22 cellular contexts compared by ENCODE assay signal in genomic region chr5:36264202-36264760, GRCh38. TPM values are rescaled to one million over a fixed set of nuclear protein-coding genes. Genes with fewer than 3 reads are reported as not detected.
DNase-seq lines count a peak whose midpoint lies in the region; ATAC-seq, FAIRE-seq and TF ChIP-seq lines count a peak whose summit lies in the region.
"Had no signal": no experiment of that assay in that cellular context is flagged by ENCODE, and none has a peak within 500 bp of the region (broad histone marks: within the 10 kb centered on the region; RNA-seq: fewer than 3 reads in every experiment).

No MANE protein-coding gene starts in this region.

- H3K79me2 ChIP-seq in K562 (ENCODE audit: control insufficient read depth, insufficient read depth, low read length): no peaks in the 10 kb centered on the region

- no peak overlapping the region for H4K8ac ChIP-seq in mesenchymal stem cell (ENCODE audit: low read length)

- no peaks in the 10 kb centered on the region for H3K79me1 ChIP-seq in mesenchymal stem cell (replicated peaks; ENCODE audit: low read length, poor library complexity, severe bottlenecking)

- no peak for TF ChIP-seq RAD21 in K562 (CRISPR knock-in tag; conservative IDR thresholded peaks at IDR 0.05 in 1 of 2, IDR thresholded peaks at IDR 0.05 in 1 of 2)

- POLR2A ChIA-PET in K562 (lab: Yijun Ruan, JAX): interaction anchor here (0.7 kb wide), 1 partner anchor 461 kb away, joined by 3 read pairs; no protein-coding TSS in a partner anchor

- no peak for TF ChIP-seq POLR2A in H54 (IDR thresholded peaks at IDR 0.05; ENCODE audit: low read depth, low read length)
- TF ChIP-seq POLR2A in K562 (conservative IDR thresholded peaks at IDR 0.05): no peak

- no peak overlapping the region for H3K4ac ChIP-seq in mesenchymal stem cell (ENCODE audit: low read depth in 1 of 2, low read length in 2 of 2)

- H3K23ac ChIP-seq in mesenchymal stem cell (ENCODE audit: low read length in 2 of 2): no peak overlapping the region

- H3K9me3 ChIP-seq in K562 (replicated peaks; ENCODE audit: control insufficient read depth, insufficient read depth, low read depth, low read length) (no peaks in the 10 kb centered on the region), mesenchymal stem cell (ENCODE audit: control insufficient read depth, low read length) (no peaks in the 10 kb centered on the region)
- H3K9me3 ChIP-seq: BLaER1 treated with 17β-estradiol and CSF1 and Interleukin-3, amounts not matched to agents 10 nM and 100 nM had no signal

- TF ChIP-seq EP300 in K562 (IDR thresholded peaks at IDR 0.05; ENCODE audit: low read length): no peak

- ATAC-seq in K562: peak; percentile 56
- no peak for ATAC-seq in HG03342 (IDR thresholded peaks at IDR 0.05; ENCODE audit: unreplicated experiment)
- ATAC-seq: CD8-positive, alpha-beta T cell; GM12878 had no signal

- H2AK5ac ChIP-seq in mesenchymal stem cell (ENCODE audit: low read length, severe bottlenecking): no peak overlapping the region

- H3K4me2 ChIP-seq in K562 (ENCODE audit: insufficient read depth, low read length) (peak overlapping the region; percentile 47), mesenchymal stem cell (ENCODE audit: low read length, poor library complexity, severe bottlenecking) (no peak overlapping the region)
- H3K4me2 ChIP-seq: BLaER1 treated with 17β-estradiol and CSF1 and Interleukin-3, amounts not matched to agents 10 nM and 100 nM; KMS-11 had no signal

- WGBS in K562 (ENCODE audit: insufficient coverage, low coverage, missing lambda C conversion rate): 29% methylated on average over 4 of the region's 4 CpGs
- 92% methylated on average over 3 of the region's 4 CpGs for WGBS in mesenchymal stem cell

- peaks cover 0 to 6% of the 10 kb centered on the region in 2 experiments; a peak in 1 of 5 replicates for H3K4me1 ChIP-seq in K562 (replicated peaks in 1 of 2; ENCODE audit: control insufficient read depth in 2 of 2, insufficient read depth in 2 of 2, low read length in 2 of 2)
- H3K4me1 ChIP-seq in mesenchymal stem cell (ENCODE audit: control insufficient read depth, insufficient read depth, low read depth, low read length): no peaks in the 10 kb centered on the region

- H2AFZ ChIP-seq in K562 (ENCODE audit: low read depth, low read length) (peak overlapping the region; percentile 79), mesenchymal stem cell (ENCODE audit: low read depth, low read length) (no peak overlapping the region)

- H3K18ac ChIP-seq in mesenchymal stem cell (ENCODE audit: low read depth in 1 of 2, low read length in 2 of 2): no peak overlapping the region

- no peak overlapping the region for H4K91ac ChIP-seq in mesenchymal stem cell (ENCODE audit: low read length)

- FAIRE-seq in H54 (lab: Jason Lieb, UNC) (peak; percentile 53), K562 (lab: Jason Lieb, UNC) (no peak)
- FAIRE-seq: GM12878, H1 had no signal

- H3K9me1 ChIP-seq in K562 (ENCODE audit: control insufficient read depth, insufficient read depth, low read length): no peaks in the 10 kb centered on the region

- 0 out of 3 replicates have a peak overlapping the region, but pooled peaks have one; percentile 17 for H3K27ac ChIP-seq in K562 (ENCODE audit: extremely low read depth, low read depth, low read length)
- H3K27ac ChIP-seq in mesenchymal stem cell (ENCODE audit: low read length, poor library complexity, severe bottlenecking): no peak overlapping the region
- H3K27ac ChIP-seq: BLaER1 treated with 17β-estradiol and CSF1 and Interleukin-3, amounts not matched to agents 10 nM and 100 nM; KMS-11 had no signal

- H2BK120ac ChIP-seq in mesenchymal stem cell (ENCODE audit: low read depth, low read length): no peak overlapping the region

- no peak for TF ChIP-seq CTCF in K562 (IDR thresholded peaks at IDR 0.05 in 2 of 3, conservative IDR thresholded peaks at IDR 0.05 in 1 of 3; ENCODE audit: insufficient read depth in 2 of 3, low read depth in 1 of 3, low read length in 3 of 3)

- DNase-seq in H54 (ENCODE audit: insufficient read length, low spot score): no peak
- peak; percentile 17 for DNase-seq in MV-4-11 (lab: John Stamatoyannopoulos, UW)
- DNase-seq in K562 (ENCODE audit: extremely low read depth in 1 of 4, low spot score in 3 of 4): peak in 1 of 4 experiments; percentile 7
- DNase-seq in mesenchymal stem cell: no peak
- DNase-seq in stimulated activated naive CD4-positive, alpha-beta T cell (lab: John Stamatoyannopoulos, UW): no peak
- DNase-seq in ecto neural progenitor cell (ENCODE audit: low spot score): no peak
- DNase-seq: Calu3; CD8-positive, alpha-beta T cell; EL; NCI-H1092; NCI-H146; NCI-H2029 treated with DMSO at 0.1 percent for 48 hours; NCI-H510A; NCI-H774; SHP77 treated with DMSO at 0.1 percent for 48 hours had no signal

- CTCF ChIA-PET in K562 (lab: Yijun Ruan, JAX; ENCODE audit: low intra/inter-chr PET ratio): no interaction called here

- intact Hi-C loops in K562 (cut with micrococcal nuclease): loop anchor here (5.0 kb wide), 1 partner anchor 243 kb away; no protein-coding TSS in a partner anchor

- no peak overlapping the region for H2BK5ac ChIP-seq in mesenchymal stem cell (ENCODE audit: low read depth, low read length, poor library complexity, severe bottlenecking)

- no peak overlapping the region for H2BK15ac ChIP-seq in mesenchymal stem cell (ENCODE audit: low read depth, poor library complexity, severe bottlenecking)

- no peaks in the 10 kb centered on the region for H4K20me1 ChIP-seq in K562 (replicated peaks; ENCODE audit: control insufficient read depth, insufficient read depth, low read length)
- H4K20me1 ChIP-seq: BLaER1 treated with 17β-estradiol and CSF1 and Interleukin-3, amounts not matched to agents 10 nM and 100 nM had no signal

- H3K36me3 ChIP-seq in K562 (ENCODE audit: control insufficient read depth, insufficient read depth, low read length) (no peaks in the 10 kb centered on the region), mesenchymal stem cell (ENCODE audit: control insufficient read depth in 1 of 2, insufficient read depth in 2 of 2, low read depth in 1 of 2, low read length in 2 of 2) (no peaks in the 10 kb centered on the region)
- H3K36me3 ChIP-seq: BLaER1 treated with 17β-estradiol and CSF1 and Interleukin-3, amounts not matched to agents 10 nM and 100 nM had no signal

- H3K4me3 ChIP-seq in K562 (no peak overlapping the region), mesenchymal stem cell (ENCODE audit: insufficient read depth in 1 of 2, low read depth in 1 of 2, low read length in 2 of 2) (no peak overlapping the region)
- H3K4me3 ChIP-seq: BLaER1 treated with 17β-estradiol and CSF1 and Interleukin-3, amounts not matched to agents 10 nM and 100 nM; GM12878 had no signal

- in situ Hi-C loops in K562 (cut with MboI): loop anchor here (10.0 kb wide), 1 partner anchor 431 kb away; no protein-coding TSS in a partner anchor

- no TSS peak for BruUV-seq in K562 (replicated peaks; lab: Mats Ljungman, UMichigan)

- no peak overlapping the region for H2BK12ac ChIP-seq in mesenchymal stem cell (ENCODE audit: low read length in 2 of 2)

- H3K27me3 ChIP-seq in K562 (ENCODE audit: control insufficient read depth in 2 of 2, insufficient read depth in 2 of 2, low read length in 2 of 2) (peaks cover 3 to 4% of the 10 kb centered on the region in 2 experiments; a peak in 4 of 5 replicates), mesenchymal stem cell (ENCODE audit: control insufficient read depth in 1 of 2, insufficient read depth in 1 of 2, low read length in 2 of 2) (no peaks in the 10 kb centered on the region)
- H3K27me3 ChIP-seq: BLaER1 treated with 17β-estradiol and CSF1 and Interleukin-3, amounts not matched to agents 10 nM and 100 nM had no signal

- H3K9ac ChIP-seq in K562 (ENCODE audit: insufficient read depth in 1 of 2, low read depth in 2 of 2, low read length in 2 of 2) (no peak overlapping the region), mesenchymal stem cell (ENCODE audit: low read length) (peak overlapping the region; percentile 28)
- H3K9ac ChIP-seq: BLaER1 treated with 17β-estradiol and CSF1 and Interleukin-3, amounts not matched to agents 10 nM and 100 nM; KMS-11 had no signal

- H3K14ac ChIP-seq in mesenchymal stem cell (ENCODE audit: low read length in 2 of 2): no peak overlapping the region

RNA-seq across cellular contexts. Expression of gene NADK2, which starts 22.6 kb away (rescaled TPM):
- 10.2 and 22.5 TPM in 2 replicates for total RNA-seq in K562 (2011; cell fraction: chromatin; rRNA removed; ENCODE audit: low replicate concordance)
- total RNA-seq in K562 (2011; cell fraction: nucleolus; rRNA removed): 2.8 and 3.6 TPM in 2 replicates
- total RNA-seq in K562 (2011; cell fraction: nucleoplasm; rRNA removed): 7.4 and 10.6 TPM in 2 replicates
- total RNA-seq in K562 (2014; rRNA removed): 24.0 and 27.6 TPM in 2 replicates
- 41.0 and 48.1 TPM in 2 replicates for total RNA-seq in K562 (2014; rRNA removed; fragmentation: Illumina TruSeq; extraction: Trizol)
- 33.0 and 36.0 TPM in 2 replicates for total RNA-seq in K562 (2015; rRNA removed; fragmentation: Illumina TruSeq; extraction: Trizol)
- 31.8 and 34.6 TPM in 2 replicates for total RNA-seq in K562 (2021)
- polyA plus RNA-seq in K562 (2011; rRNA removed): 24.7 and 30.3 TPM in 2 replicates
- 7.3 and 11.9 TPM in 2 replicates for polyA plus RNA-seq in K562 (2011; cell fraction: cytosol; rRNA removed)
- 10.3 and 12.2 TPM in 2 replicates for polyA plus RNA-seq in K562 (2011; cell fraction: nucleus; rRNA removed)
- 21.0 and 23.2 TPM in 2 replicates for polyA plus RNA-seq in K562 (2012)
- 21.0 and 21.9 TPM in 2 replicates for polyA plus RNA-seq in K562 (2014; fragmentation: Illumina TruSeq; extraction: Trizol)
- polyA plus RNA-seq in K562 (2014; fragmentation: Nextera tagmentation; extraction: Ambion mirVana): 10 to 100 TPM; 10.6 to 11.0 TPM
- polyA plus RNA-seq in K562 (2014; rRNA removed): 20.6 and 21.8 TPM in 2 replicates
- 63.5 and 63.6 TPM in 2 replicates for polyA minus RNA-seq in K562 (2011; rRNA and poly(A)+ RNA removed)
- polyA minus RNA-seq in K562 (2011; cell fraction: cytosol; rRNA and poly(A)+ RNA removed): 20.7 and 21.1 TPM in 2 replicates
- polyA minus RNA-seq in K562 (2011; cell fraction: nucleus; rRNA and poly(A)+ RNA removed): 7.0 and 13.9 TPM in 2 replicates
- 8.1 TPM for polyA plus RNA-seq in mesenchymal stem cell (2013, experiment 1 of 2)
- polyA plus RNA-seq in mesenchymal stem cell (2013, experiment 2 of 2): 8.3 TPM

RNA-seq across cellular contexts. Expression of gene RANBP3L, which starts 37.4 kb away (rescaled TPM):
- total RNA-seq in K562 (2011; cell fraction: chromatin; rRNA removed; ENCODE audit: low replicate concordance): not detected in 2 replicates
- total RNA-seq in K562 (2011; cell fraction: nucleolus; rRNA removed): not detected in 2 replicates
- total RNA-seq in K562 (2011; cell fraction: nucleoplasm; rRNA removed): not detected in 2 replicates
- total RNA-seq in K562 (2014; rRNA removed) (not detected in 2 replicates), K562 (2014; rRNA removed; fragmentation: Illumina TruSeq; extraction: Trizol) (not detected in 2 replicates), K562 (2015; rRNA removed; fragmentation: Illumina TruSeq; extraction: Trizol) (not detected in 2 replicates), K562 (2021) (not detected in 2 replicates)
- polyA plus RNA-seq in K562 (2011; rRNA removed) (not detected in 2 replicates), K562 (2014; fragmentation: Illumina TruSeq; extraction: Trizol) (0.04 TPM in 1 of 2 replicates, not detected in the other), K562 (2014; fragmentation: Nextera tagmentation; extraction: Ambion mirVana) (under 1 TPM; 0.01 to 0.06 TPM), K562 (2014; rRNA removed) (not detected in 2 replicates)
- not detected in 2 replicates for polyA plus RNA-seq in K562 (2011; cell fraction: cytosol; rRNA removed)
- polyA plus RNA-seq in K562 (2011; cell fraction: nucleus; rRNA removed): not detected in 2 replicates
- polyA plus RNA-seq in K562 (2012): 0.04 and 0.15 TPM in 2 replicates
- not detected in 2 replicates for polyA minus RNA-seq in K562 (2011; rRNA and poly(A)+ RNA removed)
- polyA minus RNA-seq in K562 (2011; cell fraction: cytosol; rRNA and poly(A)+ RNA removed): not detected in 2 replicates
- polyA minus RNA-seq in K562 (2011; cell fraction: nucleus; rRNA and poly(A)+ RNA removed): not detected in 2 replicates
- polyA plus RNA-seq in mesenchymal stem cell (2013, experiment 1 of 2): 0.25 TPM
- polyA plus RNA-seq in mesenchymal stem cell (2013, experiment 2 of 2): 0.26 TPM
- total RNA-seq: A673; Calu3; CD8-positive, alpha-beta T cell; H1; T-helper 1 cell treated with Interleukin-12 subunit alpha and Interleukin-12 subunit beta and Interleukin-4 antibody, amounts not matched to agents 30 ng/mL and 1 ng/mL, for 36 hours had no signal
- polyA plus RNA-seq: H1 had no signal
